Comparison of ENCODE assay signal across 1 cellular context in genomic region chr6:149359439-149359838, GRCh38.
A peak's percentile ranks its signal among the peaks of the same experiment; 100 is the strongest.
TF ChIP-seq lines count a peak whose summit lies in the region.

No MANE protein-coding gene starts in this region.

TF ChIP-seq in K562, 482 proteins besides CTCF, POLR2A, EP300 and RAD21 (continued from another document and continues in another):
- TF ChIP-seq MLX (CRISPR knock-in tag; conservative IDR thresholded peaks at IDR 0.05) (no peak), HLTF (IDR thresholded peaks at IDR 0.05) (no peak), ZNF668 (CRISPR knock-in tag; IDR thresholded peaks at IDR 0.05) (no peak), NONO (IDR thresholded peaks at IDR 0.05; ENCODE audit: low read depth in 2 of 2, low read length in 1 of 2) (no peak), PBX2 (CRISPR knock-in tag; IDR thresholded peaks at IDR 0.05; ENCODE audit: low read depth) (no peak), PBX2 (tag; conservative IDR thresholded peaks at IDR 0.05; ENCODE audit: low read depth) (no peak), SMARCC2 (IDR thresholded peaks at IDR 0.05; ENCODE audit: low read depth) (peak; percentile 52; the same call in 1 of the 2 replicates), CEBPG (CRISPR knock-in tag; IDR thresholded peaks at IDR 0.05) (no peak), CEBPG (tag; conservative IDR thresholded peaks at IDR 0.05 in 1 of 2, IDR thresholded peaks at IDR 0.05 in 1 of 2) (no peak), STAT5B (CRISPR knock-in tag; IDR thresholded peaks at IDR 0.05) (no peak), FOXJ2 (tag; IDR thresholded peaks at IDR 0.05) (no peak), HOXB6 (CRISPR knock-in tag; IDR thresholded peaks at IDR 0.05; ENCODE audit: borderline replicate concordance) (no peak), FOXJ3 (CRISPR knock-in tag; IDR thresholded peaks at IDR 0.05) (no peak), RBBP5 (IDR thresholded peaks at IDR 0.05; ENCODE audit: borderline replicate concordance, insufficient read depth, low read length, poor library complexity, severe bottlenecking) (no peak), TEAD4 (IDR thresholded peaks at IDR 0.05; ENCODE audit: low read length) (peak; percentile 80), TEAD4 (CRISPR knock-in tag; IDR thresholded peaks at IDR 0.05; ENCODE audit: borderline replicate concordance) (no peak), ZNF740 (CRISPR knock-in tag; IDR thresholded peaks at IDR 0.05) (no peak), ZNF740 (tag; IDR thresholded peaks at IDR 0.05) (no peak), ELF1 (tag; IDR thresholded peaks at IDR 0.05) (no peak), HDGF (IDR thresholded peaks at IDR 0.05) (no peak), NR2F6 (CRISPR knock-in tag; IDR thresholded peaks at IDR 0.05) (no peak), HES1 (IDR thresholded peaks at IDR 0.05; ENCODE audit: low read depth) (no peak), PML (IDR thresholded peaks at IDR 0.05; ENCODE audit: low read length) (peak; percentile 25; the same call in 1 of the 2 replicates), ZBTB40 (IDR thresholded peaks at IDR 0.05) (no peak), ZBTB40 (CRISPR knock-in tag; IDR thresholded peaks at IDR 0.05) (no peak), FOS (IDR thresholded peaks at IDR 0.05; ENCODE audit: extremely low read depth, insufficient read length) (no peak), PCBP2 (IDR thresholded peaks at IDR 0.05; ENCODE audit: low read depth, low read length, poor library complexity, severe bottlenecking) (no peak), HMG20B (CRISPR knock-in tag; IDR thresholded peaks at IDR 0.05) (no peak), NR1H2 (CRISPR knock-in tag; IDR thresholded peaks at IDR 0.05) (no peak), PTTG1 (tag; IDR thresholded peaks at IDR 0.05; ENCODE audit: low read depth) (no peak), GABPB2 (CRISPR knock-in tag; conservative IDR thresholded peaks at IDR 0.05) (no peak), ZNF174 (CRISPR knock-in tag; IDR thresholded peaks at IDR 0.05) (no peak), STAT5A (IDR thresholded peaks at IDR 0.05; ENCODE audit: borderline replicate concordance, low read length) (peak; percentile 24; the same call in 1 of the 2 replicates), ZNF318 (IDR thresholded peaks at IDR 0.05; ENCODE audit: borderline replicate concordance in 1 of 2, low read depth in 1 of 2) (no peak), CHAMP1 (IDR thresholded peaks at IDR 0.05) (0 out of 2 replicates have a peak, but pooled peaks have one; percentile 26), ZNF140 (CRISPR knock-in tag; IDR thresholded peaks at IDR 0.05) (no peak)
